In the genomic region with DNA sequence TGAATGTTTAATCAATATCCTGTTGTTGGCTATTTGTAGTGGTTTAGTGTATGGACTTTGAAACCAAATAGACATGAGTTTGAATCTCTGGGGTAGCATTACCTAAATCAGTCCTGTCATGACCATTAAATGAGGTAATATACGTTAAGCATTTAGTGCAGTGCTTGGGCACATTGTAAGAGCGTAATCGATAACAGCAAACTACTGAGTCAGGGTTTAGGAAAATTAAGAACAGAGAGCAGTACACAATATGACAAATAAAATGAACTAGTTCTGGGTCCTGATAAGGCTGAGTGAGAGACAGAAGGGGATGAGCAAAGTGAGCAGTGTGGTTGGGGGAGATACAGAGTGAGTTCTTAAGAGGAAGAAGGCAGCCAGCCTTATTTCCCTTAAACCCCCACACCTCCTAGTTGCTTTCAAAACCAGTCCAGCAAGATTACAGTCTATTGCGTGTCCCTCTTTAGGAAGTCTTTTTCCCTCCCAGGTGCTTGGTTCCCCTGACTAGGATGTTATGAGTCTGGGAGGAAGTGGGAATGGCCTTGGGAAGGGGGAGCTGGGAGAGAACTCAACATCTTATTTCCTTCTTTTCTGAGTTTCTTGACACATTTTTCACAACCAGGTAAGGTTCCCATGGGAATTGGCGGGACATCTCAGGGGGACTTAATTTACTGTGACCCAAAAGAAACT, we compare ENCODE assay signal across 1 cellular context.
TF ChIP-seq lines count a peak whose summit lies in the region.

No MANE protein-coding gene starts in this region.

TF ChIP-seq in K562, 482 proteins besides CTCF, POLR2A, EP300 and RAD21 (continued from another document and continues in another):
- TF ChIP-seq, protein P1, sequence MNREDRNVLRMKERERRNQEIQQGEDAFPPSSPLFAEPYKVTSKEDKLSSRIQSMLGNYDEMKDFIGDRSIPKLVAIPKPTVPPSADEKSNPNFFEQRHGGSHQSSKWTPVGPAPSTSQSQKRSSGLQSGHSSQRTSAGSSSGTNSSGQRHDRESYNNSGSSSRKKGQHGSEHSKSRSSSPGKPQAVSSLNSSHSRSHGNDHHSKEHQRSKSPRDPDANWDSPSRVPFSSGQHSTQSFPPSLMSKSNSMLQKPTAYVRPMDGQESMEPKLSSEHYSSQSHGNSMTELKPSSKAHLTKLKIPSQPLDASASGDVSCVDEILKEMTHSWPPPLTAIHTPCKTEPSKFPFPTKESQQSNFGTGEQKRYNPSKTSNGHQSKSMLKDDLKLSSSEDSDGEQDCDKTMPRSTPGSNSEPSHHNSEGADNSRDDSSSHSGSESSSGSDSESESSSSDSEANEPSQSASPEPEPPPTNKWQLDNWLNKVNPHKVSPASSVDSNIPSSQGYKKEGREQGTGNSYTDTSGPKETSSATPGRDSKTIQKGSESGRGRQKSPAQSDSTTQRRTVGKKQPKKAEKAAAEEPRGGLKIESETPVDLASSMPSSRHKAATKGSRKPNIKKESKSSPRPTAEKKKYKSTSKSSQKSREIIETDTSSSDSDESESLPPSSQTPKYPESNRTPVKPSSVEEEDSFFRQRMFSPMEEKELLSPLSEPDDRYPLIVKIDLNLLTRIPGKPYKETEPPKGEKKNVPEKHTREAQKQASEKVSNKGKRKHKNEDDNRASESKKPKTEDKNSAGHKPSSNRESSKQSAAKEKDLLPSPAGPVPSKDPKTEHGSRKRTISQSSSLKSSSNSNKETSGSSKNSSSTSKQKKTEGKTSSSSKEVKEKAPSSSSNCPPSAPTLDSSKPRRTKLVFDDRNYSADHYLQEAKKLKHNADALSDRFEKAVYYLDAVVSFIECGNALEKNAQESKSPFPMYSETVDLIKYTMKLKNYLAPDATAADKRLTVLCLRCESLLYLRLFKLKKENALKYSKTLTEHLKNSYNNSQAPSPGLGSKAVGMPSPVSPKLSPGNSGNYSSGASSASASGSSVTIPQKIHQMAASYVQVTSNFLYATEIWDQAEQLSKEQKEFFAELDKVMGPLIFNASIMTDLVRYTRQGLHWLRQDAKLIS (CRISPR knock-in tag; IDR thresholded peaks at IDR 0.05): peak; percentile 52
- TF ChIP-seq TCF7 (IDR thresholded peaks at IDR 0.05; ENCODE audit: borderline replicate concordance) (no peak), ERF (CRISPR knock-in tag; IDR thresholded peaks at IDR 0.05) (no peak), BRD4 (IDR thresholded peaks at IDR 0.05) (no peak; the same call in 1 of the 2 replicates), CEBPG (CRISPR knock-in tag; IDR thresholded peaks at IDR 0.05) (peak; percentile 98), CEBPG (tag; conservative IDR thresholded peaks at IDR 0.05 in 1 of 2, IDR thresholded peaks at IDR 0.05 in 1 of 2) (peak; percentile 74 to 97), EHMT2 (IDR thresholded peaks at IDR 0.05) (no peak), MTA3 (IDR thresholded peaks at IDR 0.05; ENCODE audit: borderline replicate concordance) (peak; percentile 83; the same call in 1 of the 2 replicates), ARID2 (IDR thresholded peaks at IDR 0.05) (no peak), KDM1A (IDR thresholded peaks at IDR 0.05) (peak in 1 of 2 experiments; percentile 50; a peak in 1 of 4 replicates), POLR2AphosphoS5 (IDR thresholded peaks at IDR 0.05; ENCODE audit: control insufficient read depth, insufficient read depth, low read depth, low read length) (peak; percentile 70; the same call in 1 of the 2 replicates), MAFG (tag; conservative IDR thresholded peaks at IDR 0.05) (peak; percentile 64; the same call in 1 of the 2 replicates), TOE1 (IDR thresholded peaks at IDR 0.05; ENCODE audit: borderline replicate concordance) (peak; percentile 39; the same call in 1 of the 2 replicates), TOE1 (CRISPR knock-in tag; IDR thresholded peaks at IDR 0.05; ENCODE audit: borderline replicate concordance, low read depth) (no peak), HCFC1 (IDR thresholded peaks at IDR 0.05; ENCODE audit: low read depth, low read length) (peak; percentile 25; the same call in 1 of the 2 replicates), ARNT (IDR thresholded peaks at IDR 0.05) (peak in 1 of 2 experiments; percentile 89; a peak in 1 of 4 replicates), ZFP36 (IDR thresholded peaks at IDR 0.05; ENCODE audit: low read depth, low read length, partially characterized antibody) (peak; percentile 43), HOXB6 (CRISPR knock-in tag; IDR thresholded peaks at IDR 0.05; ENCODE audit: borderline replicate concordance) (peak; percentile 49; the same call in 1 of the 2 replicates), DACH1 (IDR thresholded peaks at IDR 0.05; ENCODE audit: partially characterized antibody) (peak; percentile 7), MAZ (CRISPR knock-in tag; conservative IDR thresholded peaks at IDR 0.05 in 1 of 2, IDR thresholded peaks at IDR 0.05 in 1 of 2) (peak in 1 of 2 experiments; percentile 66; a peak in 2 of 4 replicates), TARDBP (IDR thresholded peaks at IDR 0.05) (peak; percentile 61; the same call in 1 of the 2 replicates), L3MBTL2 (IDR thresholded peaks at IDR 0.05) (peak; percentile 55; the same call in 1 of the 2 replicates), ZNF436 (CRISPR knock-in tag; IDR thresholded peaks at IDR 0.05) (no peak), ZNF134 (CRISPR knock-in tag; conservative IDR thresholded peaks at IDR 0.05) (no peak), NR2F6 (CRISPR knock-in tag; IDR thresholded peaks at IDR 0.05) (no peak), HDAC1 (IDR thresholded peaks at IDR 0.05) (peak in 1 of 2 experiments; percentile 71; a peak in 1 of 4 replicates), SNIP1 (IDR thresholded peaks at IDR 0.05; ENCODE audit: low read depth) (no peak)
- TF ChIP-seq, protein P2, sequence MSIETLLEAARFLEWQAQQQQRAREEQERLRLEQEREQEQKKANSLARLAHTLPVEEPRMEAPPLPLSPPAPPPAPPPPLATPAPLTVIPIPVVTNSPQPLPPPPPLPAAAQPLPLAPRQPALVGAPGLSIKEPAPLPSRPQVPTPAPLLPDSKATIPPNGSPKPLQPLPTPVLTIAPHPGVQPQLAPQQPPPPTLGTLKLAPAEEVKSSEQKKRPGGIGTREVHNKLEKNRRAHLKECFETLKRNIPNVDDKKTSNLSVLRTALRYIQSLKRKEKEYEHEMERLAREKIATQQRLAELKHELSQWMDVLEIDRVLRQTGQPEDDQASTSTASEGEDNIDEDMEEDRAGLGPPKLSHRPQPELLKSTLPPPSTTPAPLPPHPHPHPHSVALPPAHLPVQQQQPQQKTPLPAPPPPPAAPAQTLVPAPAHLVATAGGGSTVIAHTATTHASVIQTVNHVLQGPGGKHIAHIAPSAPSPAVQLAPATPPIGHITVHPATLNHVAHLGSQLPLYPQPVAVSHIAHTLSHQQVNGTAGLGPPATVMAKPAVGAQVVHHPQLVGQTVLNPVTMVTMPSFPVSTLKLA (conservative IDR thresholded peaks at IDR 0.05): 0 out of 4 replicates have a peak, but pooled peaks of 1 of the 2 experiments have one; percentile 9
- TF ChIP-seq, protein P3, sequence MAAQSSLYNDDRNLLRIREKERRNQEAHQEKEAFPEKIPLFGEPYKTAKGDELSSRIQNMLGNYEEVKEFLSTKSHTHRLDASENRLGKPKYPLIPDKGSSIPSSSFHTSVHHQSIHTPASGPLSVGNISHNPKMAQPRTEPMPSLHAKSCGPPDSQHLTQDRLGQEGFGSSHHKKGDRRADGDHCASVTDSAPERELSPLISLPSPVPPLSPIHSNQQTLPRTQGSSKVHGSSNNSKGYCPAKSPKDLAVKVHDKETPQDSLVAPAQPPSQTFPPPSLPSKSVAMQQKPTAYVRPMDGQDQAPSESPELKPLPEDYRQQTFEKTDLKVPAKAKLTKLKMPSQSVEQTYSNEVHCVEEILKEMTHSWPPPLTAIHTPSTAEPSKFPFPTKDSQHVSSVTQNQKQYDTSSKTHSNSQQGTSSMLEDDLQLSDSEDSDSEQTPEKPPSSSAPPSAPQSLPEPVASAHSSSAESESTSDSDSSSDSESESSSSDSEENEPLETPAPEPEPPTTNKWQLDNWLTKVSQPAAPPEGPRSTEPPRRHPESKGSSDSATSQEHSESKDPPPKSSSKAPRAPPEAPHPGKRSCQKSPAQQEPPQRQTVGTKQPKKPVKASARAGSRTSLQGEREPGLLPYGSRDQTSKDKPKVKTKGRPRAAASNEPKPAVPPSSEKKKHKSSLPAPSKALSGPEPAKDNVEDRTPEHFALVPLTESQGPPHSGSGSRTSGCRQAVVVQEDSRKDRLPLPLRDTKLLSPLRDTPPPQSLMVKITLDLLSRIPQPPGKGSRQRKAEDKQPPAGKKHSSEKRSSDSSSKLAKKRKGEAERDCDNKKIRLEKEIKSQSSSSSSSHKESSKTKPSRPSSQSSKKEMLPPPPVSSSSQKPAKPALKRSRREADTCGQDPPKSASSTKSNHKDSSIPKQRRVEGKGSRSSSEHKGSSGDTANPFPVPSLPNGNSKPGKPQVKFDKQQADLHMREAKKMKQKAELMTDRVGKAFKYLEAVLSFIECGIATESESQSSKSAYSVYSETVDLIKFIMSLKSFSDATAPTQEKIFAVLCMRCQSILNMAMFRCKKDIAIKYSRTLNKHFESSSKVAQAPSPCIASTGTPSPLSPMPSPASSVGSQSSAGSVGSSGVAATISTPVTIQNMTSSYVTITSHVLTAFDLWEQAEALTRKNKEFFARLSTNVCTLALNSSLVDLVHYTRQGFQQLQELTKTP (IDR thresholded peaks at IDR 0.05; ENCODE audit: low read depth in 1 of 2, partially characterized antibody in 2 of 2): peak; percentile 53 to 80
- TF ChIP-seq, protein P4, sequence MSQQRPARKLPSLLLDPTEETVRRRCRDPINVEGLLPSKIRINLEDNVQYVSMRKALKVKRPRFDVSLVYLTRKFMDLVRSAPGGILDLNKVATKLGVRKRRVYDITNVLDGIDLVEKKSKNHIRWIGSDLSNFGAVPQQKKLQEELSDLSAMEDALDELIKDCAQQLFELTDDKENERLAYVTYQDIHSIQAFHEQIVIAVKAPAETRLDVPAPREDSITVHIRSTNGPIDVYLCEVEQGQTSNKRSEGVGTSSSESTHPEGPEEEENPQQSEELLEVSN (IDR thresholded peaks at IDR 0.05; ENCODE audit: borderline replicate concordance in 1 of 2, extremely low read depth in 1 of 2, insufficient read depth in 1 of 2, insufficient read length in 1 of 2, low read depth in 1 of 2, low read length in 1 of 2, poor library complexity in 1 of 2, severe bottlenecking in 1 of 2): no peak
- TF ChIP-seq, protein P5, sequence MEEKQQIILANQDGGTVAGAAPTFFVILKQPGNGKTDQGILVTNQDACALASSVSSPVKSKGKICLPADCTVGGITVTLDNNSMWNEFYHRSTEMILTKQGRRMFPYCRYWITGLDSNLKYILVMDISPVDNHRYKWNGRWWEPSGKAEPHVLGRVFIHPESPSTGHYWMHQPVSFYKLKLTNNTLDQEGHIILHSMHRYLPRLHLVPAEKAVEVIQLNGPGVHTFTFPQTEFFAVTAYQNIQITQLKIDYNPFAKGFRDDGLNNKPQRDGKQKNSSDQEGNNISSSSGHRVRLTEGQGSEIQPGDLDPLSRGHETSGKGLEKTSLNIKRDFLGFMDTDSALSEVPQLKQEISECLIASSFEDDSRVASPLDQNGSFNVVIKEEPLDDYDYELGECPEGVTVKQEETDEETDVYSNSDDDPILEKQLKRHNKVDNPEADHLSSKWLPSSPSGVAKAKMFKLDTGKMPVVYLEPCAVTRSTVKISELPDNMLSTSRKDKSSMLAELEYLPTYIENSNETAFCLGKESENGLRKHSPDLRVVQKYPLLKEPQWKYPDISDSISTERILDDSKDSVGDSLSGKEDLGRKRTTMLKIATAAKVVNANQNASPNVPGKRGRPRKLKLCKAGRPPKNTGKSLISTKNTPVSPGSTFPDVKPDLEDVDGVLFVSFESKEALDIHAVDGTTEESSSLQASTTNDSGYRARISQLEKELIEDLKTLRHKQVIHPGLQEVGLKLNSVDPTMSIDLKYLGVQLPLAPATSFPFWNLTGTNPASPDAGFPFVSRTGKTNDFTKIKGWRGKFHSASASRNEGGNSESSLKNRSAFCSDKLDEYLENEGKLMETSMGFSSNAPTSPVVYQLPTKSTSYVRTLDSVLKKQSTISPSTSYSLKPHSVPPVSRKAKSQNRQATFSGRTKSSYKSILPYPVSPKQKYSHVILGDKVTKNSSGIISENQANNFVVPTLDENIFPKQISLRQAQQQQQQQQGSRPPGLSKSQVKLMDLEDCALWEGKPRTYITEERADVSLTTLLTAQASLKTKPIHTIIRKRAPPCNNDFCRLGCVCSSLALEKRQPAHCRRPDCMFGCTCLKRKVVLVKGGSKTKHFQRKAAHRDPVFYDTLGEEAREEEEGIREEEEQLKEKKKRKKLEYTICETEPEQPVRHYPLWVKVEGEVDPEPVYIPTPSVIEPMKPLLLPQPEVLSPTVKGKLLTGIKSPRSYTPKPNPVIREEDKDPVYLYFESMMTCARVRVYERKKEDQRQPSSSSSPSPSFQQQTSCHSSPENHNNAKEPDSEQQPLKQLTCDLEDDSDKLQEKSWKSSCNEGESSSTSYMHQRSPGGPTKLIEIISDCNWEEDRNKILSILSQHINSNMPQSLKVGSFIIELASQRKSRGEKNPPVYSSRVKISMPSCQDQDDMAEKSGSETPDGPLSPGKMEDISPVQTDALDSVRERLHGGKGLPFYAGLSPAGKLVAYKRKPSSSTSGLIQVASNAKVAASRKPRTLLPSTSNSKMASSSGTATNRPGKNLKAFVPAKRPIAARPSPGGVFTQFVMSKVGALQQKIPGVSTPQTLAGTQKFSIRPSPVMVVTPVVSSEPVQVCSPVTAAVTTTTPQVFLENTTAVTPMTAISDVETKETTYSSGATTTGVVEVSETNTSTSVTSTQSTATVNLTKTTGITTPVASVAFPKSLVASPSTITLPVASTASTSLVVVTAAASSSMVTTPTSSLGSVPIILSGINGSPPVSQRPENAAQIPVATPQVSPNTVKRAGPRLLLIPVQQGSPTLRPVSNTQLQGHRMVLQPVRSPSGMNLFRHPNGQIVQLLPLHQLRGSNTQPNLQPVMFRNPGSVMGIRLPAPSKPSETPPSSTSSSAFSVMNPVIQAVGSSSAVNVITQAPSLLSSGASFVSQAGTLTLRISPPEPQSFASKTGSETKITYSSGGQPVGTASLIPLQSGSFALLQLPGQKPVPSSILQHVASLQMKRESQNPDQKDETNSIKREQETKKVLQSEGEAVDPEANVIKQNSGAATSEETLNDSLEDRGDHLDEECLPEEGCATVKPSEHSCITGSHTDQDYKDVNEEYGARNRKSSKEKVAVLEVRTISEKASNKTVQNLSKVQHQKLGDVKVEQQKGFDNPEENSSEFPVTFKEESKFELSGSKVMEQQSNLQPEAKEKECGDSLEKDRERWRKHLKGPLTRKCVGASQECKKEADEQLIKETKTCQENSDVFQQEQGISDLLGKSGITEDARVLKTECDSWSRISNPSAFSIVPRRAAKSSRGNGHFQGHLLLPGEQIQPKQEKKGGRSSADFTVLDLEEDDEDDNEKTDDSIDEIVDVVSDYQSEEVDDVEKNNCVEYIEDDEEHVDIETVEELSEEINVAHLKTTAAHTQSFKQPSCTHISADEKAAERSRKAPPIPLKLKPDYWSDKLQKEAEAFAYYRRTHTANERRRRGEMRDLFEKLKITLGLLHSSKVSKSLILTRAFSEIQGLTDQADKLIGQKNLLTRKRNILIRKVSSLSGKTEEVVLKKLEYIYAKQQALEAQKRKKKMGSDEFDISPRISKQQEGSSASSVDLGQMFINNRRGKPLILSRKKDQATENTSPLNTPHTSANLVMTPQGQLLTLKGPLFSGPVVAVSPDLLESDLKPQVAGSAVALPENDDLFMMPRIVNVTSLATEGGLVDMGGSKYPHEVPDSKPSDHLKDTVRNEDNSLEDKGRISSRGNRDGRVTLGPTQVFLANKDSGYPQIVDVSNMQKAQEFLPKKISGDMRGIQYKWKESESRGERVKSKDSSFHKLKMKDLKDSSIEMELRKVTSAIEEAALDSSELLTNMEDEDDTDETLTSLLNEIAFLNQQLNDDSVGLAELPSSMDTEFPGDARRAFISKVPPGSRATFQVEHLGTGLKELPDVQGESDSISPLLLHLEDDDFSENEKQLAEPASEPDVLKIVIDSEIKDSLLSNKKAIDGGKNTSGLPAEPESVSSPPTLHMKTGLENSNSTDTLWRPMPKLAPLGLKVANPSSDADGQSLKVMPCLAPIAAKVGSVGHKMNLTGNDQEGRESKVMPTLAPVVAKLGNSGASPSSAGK (IDR thresholded peaks at IDR 0.05): no peak
